In the genomic region with DNA sequence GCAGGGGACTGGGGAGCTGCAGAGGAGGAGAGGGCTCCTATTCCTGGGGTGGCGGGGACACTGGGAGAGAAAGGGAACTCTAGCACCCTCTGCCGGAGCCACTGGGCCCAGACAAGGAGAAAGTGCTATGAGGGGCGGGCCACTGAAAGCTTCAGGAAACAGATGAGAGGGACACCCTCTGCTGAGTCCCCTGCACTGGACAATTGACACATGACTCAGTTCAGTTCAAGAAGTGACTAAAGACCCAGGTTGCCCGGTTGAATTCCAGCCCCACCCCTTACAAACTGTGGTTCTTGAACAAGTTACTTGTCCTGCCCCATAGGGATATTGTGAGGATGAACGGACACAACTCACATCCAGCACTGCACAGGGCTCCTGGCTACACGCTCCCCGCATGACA, we compare ENCODE assay signal across 8 cellular contexts. TPM values are rescaled to one million over a fixed set of nuclear protein-coding genes. Genes with fewer than 3 reads are reported as not detected.
A peak's percentile ranks its signal among the peaks of the same experiment; 100 is the strongest.
DNase-seq lines count a peak whose midpoint lies in the region; ATAC-seq and TF ChIP-seq lines count a peak whose summit lies in the region.

No MANE protein-coding gene starts in this region.

- H3K4me2 ChIP-seq in neural progenitor cell, result no peak overlapping the region

- H3K36me3 Mint-ChIP-seq in natural killer cell (no peaks in the 10 kb centered on the region), chondrocyte (ENCODE audit: low read depth) (no peaks in the 10 kb centered on the region), neural progenitor cell (no peaks in the 10 kb centered on the region)
- no peaks in the 10 kb centered on the region for H3K36me3 Mint-ChIP-seq in natural killer cell treated with Interleukin-12 subunit alpha and Interleukin-12 subunit beta and Interleukin-15 and Interleukin-18, amount 100 ng/mL, for 72 hours

- no peaks in the 10 kb centered on the region for H3K9me3 ChIP-seq in neural progenitor cell (ENCODE audit: low read depth)

- ATAC-seq in natural killer cell (peak; percentile 52 to 76 (median 76)), GM18907 (IDR thresholded peaks at IDR 0.05; ENCODE audit: unreplicated experiment) (no peak)
- ATAC-seq in natural killer cell treated with Interleukin-12 subunit alpha and Interleukin-12 subunit beta and Interleukin-15 and Interleukin-18, amount 100 ng/mL, for 72 hours, result no peak

- H3K9ac ChIP-seq in neural progenitor cell, result no peak overlapping the region

- no peak overlapping the region for H3K27ac ChIP-seq in neural progenitor cell

- H3K4me1 Mint-ChIP-seq in natural killer cell, result peaks cover 0 to 12% of the 10 kb centered on the region in 2 donors
- peaks cover 0 to 8% of the 10 kb centered on the region in 2 donors for H3K4me1 Mint-ChIP-seq in natural killer cell treated with Interleukin-12 subunit alpha and Interleukin-12 subunit beta and Interleukin-15 and Interleukin-18, amount 100 ng/mL, for 72 hours (ENCODE audit: low read depth in 2 of 2)
- no peaks in the 10 kb centered on the region for H3K4me1 Mint-ChIP-seq in chondrocyte (ENCODE audit: low read depth)
- H3K4me1 Mint-ChIP-seq in neural progenitor cell, result no peaks in the 10 kb centered on the region

- H3K4me3 ChIP-seq in neural progenitor cell, result no peak overlapping the region

- H3K4me3 Mint-ChIP-seq in natural killer cell (no peak overlapping the region), chondrocyte (ENCODE audit: unreplicated experiment) (no peak overlapping the region), neural progenitor cell (no peak overlapping the region)
- H3K4me3 Mint-ChIP-seq in natural killer cell treated with Interleukin-12 subunit alpha and Interleukin-12 subunit beta and Interleukin-15 and Interleukin-18, amount 100 ng/mL, for 72 hours, result no peak overlapping the region

- no peaks in the 10 kb centered on the region for H3K36me3 ChIP-seq in neural progenitor cell

- TF ChIP-seq CTCF in natural killer cell (IDR thresholded peaks at IDR 0.05), result peak; percentile 41
- TF ChIP-seq CTCF in chondrocyte (IDR thresholded peaks at IDR 0.05), result peak; percentile 74
- peak; percentile 65 for TF ChIP-seq CTCF in neural progenitor cell (IDR thresholded peaks at IDR 0.05)

- H3K27me3 Mint-ChIP-seq in natural killer cell (ENCODE audit: low read depth in 2 of 2) (no peaks in the 10 kb centered on the region), chondrocyte (ENCODE audit: low read depth) (no peaks in the 10 kb centered on the region), neural progenitor cell (ENCODE audit: insufficient read depth, low read depth) (peaks cover 7% of the 10 kb centered on the region)
- H3K27me3 Mint-ChIP-seq in natural killer cell treated with Interleukin-12 subunit alpha and Interleukin-12 subunit beta and Interleukin-15 and Interleukin-18, amount 100 ng/mL, for 72 hours, result peaks cover 0 to 5% of the 10 kb centered on the region in 2 donors

- H3K79me2 ChIP-seq in neural progenitor cell (ENCODE audit: low read depth), result no peaks in the 10 kb centered on the region

- no peaks in the 10 kb centered on the region for H3K27me3 ChIP-seq in neural progenitor cell

- DNase-seq in natural killer cell (no peak), NCI-H460 (ENCODE audit: extremely low read depth, low read depth) (peak; percentile 20), chondrocyte (ENCODE audit: low spot score) (no peak), neural progenitor cell (ENCODE audit: low spot score) (peak; percentile 76), NCI-H446 treated with DMSO at 0.1 percent for 48 hours (lab: John Stamatoyannopoulos, UW) (no peak)
- no peak for DNase-seq in natural killer cell treated with Interleukin-12 subunit alpha and Interleukin-12 subunit beta and Interleukin-15 and Interleukin-18, amount 100 ng/mL, for 72 hours (ENCODE audit: low spot score)
- DNase-seq in stimulated activated naive CD4-positive, alpha-beta T cell (lab: John Stamatoyannopoulos, UW), result no peak

- no peaks in the 10 kb centered on the region for H4K20me1 ChIP-seq in neural progenitor cell (ENCODE audit: low read depth)

- H3K9me3 Mint-ChIP-seq in natural killer cell (no peaks in the 10 kb centered on the region), chondrocyte (ENCODE audit: low read depth) (no peaks in the 10 kb centered on the region), neural progenitor cell (no peaks in the 10 kb centered on the region)
- H3K9me3 Mint-ChIP-seq in natural killer cell treated with Interleukin-12 subunit alpha and Interleukin-12 subunit beta and Interleukin-15 and Interleukin-18, amount 100 ng/mL, for 72 hours, result no peaks in the 10 kb centered on the region

- H2AFZ ChIP-seq in neural progenitor cell (replicated peaks), result peak overlapping the region; percentile 83

- intact Hi-C loops in natural killer cell (cut with micrococcal nuclease), result no loop called here

- no peaks in the 10 kb centered on the region for H3F3A ChIP-seq in neural progenitor cell (ENCODE audit: low read depth)

- no peak overlapping the region for H3K27ac Mint-ChIP-seq in natural killer cell
- no peak overlapping the region for H3K27ac Mint-ChIP-seq in natural killer cell treated with Interleukin-12 subunit alpha and Interleukin-12 subunit beta and Interleukin-15 and Interleukin-18, amount 100 ng/mL, for 72 hours
- no peak overlapping the region for H3K27ac Mint-ChIP-seq in chondrocyte (ENCODE audit: unreplicated experiment)
- no peak overlapping the region for H3K27ac Mint-ChIP-seq in neural progenitor cell

- H3K4me1 ChIP-seq in neural progenitor cell, result no peaks in the 10 kb centered on the region

RNA-seq across cellular contexts. Expression of gene RUFY4, which starts 5.0 kb away (rescaled TPM):
- 1 to 10 TPM in 2 of 3 donors, under 1 TPM in 1; 0.82 to 3.1 (median 1.8) TPM for total RNA-seq in natural killer cell
- under 1 TPM in 1 of 2 donors, not detected in 1; 0.86 TPM for total RNA-seq in natural killer cell treated with Interleukin-12 subunit alpha and Interleukin-12 subunit beta and Interleukin-15 and Interleukin-18, amount 100 ng/mL, for 72 hours
- 0.20 TPM in 1 of 2 replicates, not detected in the other for total RNA-seq in NCI-H460 (2014; rRNA removed; shearing (Covaris generic))
- polyA plus RNA-seq in NCI-H460 (2014; cell fraction: nucleus; rRNA removed), result 0.69 TPM in 1 of 2 replicates, not detected in the other
- total RNA-seq in chondrocyte, result not detected in 3 replicates
- not detected in 2 replicates for total RNA-seq in neural progenitor cell (ENCODE audit: low replicate concordance)

RNA-seq across cellular contexts. Expression of gene CXCR2, which starts 51.8 kb away (rescaled TPM):
- total RNA-seq in natural killer cell, result 10 to 100 TPM; 24.3 to 35.3 (median 25.8) TPM
- total RNA-seq in natural killer cell treated with Interleukin-12 subunit alpha and Interleukin-12 subunit beta and Interleukin-15 and Interleukin-18, amount 100 ng/mL, for 72 hours, result 1 to 10 TPM in 1 of 2 donors, under 1 TPM in 1; 0.47 to 2.1 TPM
- not detected in 2 replicates for total RNA-seq in NCI-H460 (2014; rRNA removed; shearing (Covaris generic))
- not detected in 2 replicates for polyA plus RNA-seq in NCI-H460 (2014; cell fraction: nucleus; rRNA removed)
- total RNA-seq in chondrocyte, result not detected in 3 replicates
- total RNA-seq in neural progenitor cell (ENCODE audit: low replicate concordance), result not detected in 2 replicates

Comparison
In these comparisons a context has a peak if more than half of its experiments do, and no peak if none do; other contexts are left out.
1. ATAC-seq: peak in natural killer cell (3 of 3); none in natural killer cell treated with Interleukin-12 subunit alpha and Interleukin-12 subunit beta and Interleukin-15 and Interleukin-18, amount 100 ng/mL, for 72 hours (0 of 2) and GM18907 (single experiment).
2. RNA of gene CXCR2, which starts 51.8 kb away (total RNA-seq): 24.3 to 35.3 TPM in natural killer cell; 0.47 to 2.1 TPM in natural killer cell treated with Interleukin-12 subunit alpha and Interleukin-12 subunit beta and Interleukin-15 and Interleukin-18, amount 100 ng/mL, for 72 hours, not detected in NCI-H460, not detected in chondrocyte and not detected in neural progenitor cell; every median in the first group is over 4 times any median in the second.
3. DNase-seq: peak in NCI-H460 (single experiment) and neural progenitor cell (single experiment); none in natural killer cell (single experiment), natural killer cell treated with Interleukin-12 subunit alpha and Interleukin-12 subunit beta and Interleukin-15 and Interleukin-18, amount 100 ng/mL, for 72 hours (single experiment), chondrocyte (single experiment), stimulated activated naive CD4-positive, alpha-beta T cell (0 of 6) and NCI-H446 treated with DMSO at 0.1 percent for 48 hours (single experiment).
4. Peak in every context shown above with its lines, with median percentiles within 50 percentile points of each other: CTCF ChIP-seq.